Comparison of ENCODE assay signal across 15 cellular contexts in genomic region chr5:126757713-126758357, GRCh38. TPM values are rescaled to one million over a fixed set of nuclear protein-coding genes. Genes with fewer than 3 reads are reported as not detected.
DNase-seq lines count a peak whose midpoint lies in the region; ATAC-seq and TF ChIP-seq lines count a peak whose summit lies in the region.
"Had no signal": no experiment of that assay in that cellular context is flagged by ENCODE, and none has a peak within 500 bp of the region (broad histone marks: within the 10 kb centered on the region; RNA-seq: fewer than 3 reads in every experiment).

No MANE protein-coding gene starts in this region.

- H3K27me3 Mint-ChIP-seq in T-helper 17 cell (no peaks in the 10 kb centered on the region), immature natural killer cell (ENCODE audit: low read depth in 3 of 3) (peaks cover 2 to 7% (median 3%) of the 10 kb centered on the region in 3 donors), type B pancreatic cell (no peaks in the 10 kb centered on the region)

- peak; percentile 81 for DNase-seq in SIG-M5 treated with dmso at 0.1 percent for 504 hours (lab: John Stamatoyannopoulos, UW; ENCODE audit: unreplicated experiment)
- no peak for DNase-seq in SIG-M5 (lab: John Stamatoyannopoulos, UW)
- DNase-seq in HL-60 (ENCODE audit: low read depth in 1 of 2, low spot score in 1 of 2) = peak in 1 of 2 experiments; percentile 27
- DNase-seq in T-helper 17 cell = no peak
- no peak for DNase-seq in immature natural killer cell
- no peak for DNase-seq in left ventricle myocardium superior
- no peak for DNase-seq in posterior cingulate gyrus
- DNase-seq in type B pancreatic cell (ENCODE audit: extremely low spot score, unreplicated experiment) = no peak
- DNase-seq: 8988T; body of pancreas; effector CD8-positive, alpha-beta T cell; foreskin fibroblast; pancreas; T1000 had no signal

- no peak overlapping the region for H3K4me3 ChIP-seq in HL-60 (replicated peaks; ENCODE audit: insufficient read depth, low read length)
- H3K4me3 ChIP-seq: body of pancreas, pancreas, tibial nerve had no signal

- H3K9me3 Mint-ChIP-seq in immature natural killer cell (no peaks in the 10 kb centered on the region), type B pancreatic cell (no peaks in the 10 kb centered on the region)

- H3K4me1 Mint-ChIP-seq in T-helper 17 cell = peaks cover 14% of the 10 kb centered on the region
- H3K4me1 Mint-ChIP-seq in immature natural killer cell = peaks cover 10 to 22% of the 10 kb centered on the region in 2 donors
- H3K4me1 Mint-ChIP-seq in type B pancreatic cell (ENCODE audit: unreplicated experiment) = no peaks in the 10 kb centered on the region

- no peak for ATAC-seq in T-helper 17 cell
- no peak for ATAC-seq in left ventricle myocardium superior
- ATAC-seq: body of pancreas, pancreas had no signal

- no peaks in the 10 kb centered on the region for H3K27me3 ChIP-seq in HL-60 (ENCODE audit: insufficient read depth, poor library complexity, severe bottlenecking)
- H3K27me3 ChIP-seq: body of pancreas, pancreas, tibial nerve had no signal

- H3K9me3 ChIP-seq in T-helper 17 cell (ENCODE audit: control insufficient read depth, low read length, poor library complexity, severe bottlenecking) = no peaks in the 10 kb centered on the region
- H3K9me3 ChIP-seq: body of pancreas, pancreas, tibial nerve had no signal

- intact Hi-C loops in left ventricle myocardium superior (cut with micrococcal nuclease) (no loop called here), posterior cingulate gyrus (cut with DNase I) (no loop called here)

- H3K27ac Mint-ChIP-seq in T-helper 17 cell (peak overlapping the region; percentile 85), immature natural killer cell (peak overlapping the region in 5 of 6 donors; percentile 0 to 76 (median 9)), type B pancreatic cell (no peak overlapping the region)

- peak overlapping the region; percentile 94 for H3K27ac ChIP-seq in HL-60 (replicated peaks)
- H3K27ac ChIP-seq: body of pancreas, pancreas, tibial nerve had no signal

- TF ChIP-seq CTCF in HL-60 (IDR thresholded peaks at IDR 0.05; ENCODE audit: insufficient read depth, low read length) (no peak), type B pancreatic cell (conservative IDR thresholded peaks at IDR 0.05) (no peak)

- H3K4me3 Mint-ChIP-seq in T-helper 17 cell (peak overlapping the region; percentile 70), immature natural killer cell (peak overlapping the region; percentile 41 to 76 (median 61)), type B pancreatic cell (no peak overlapping the region)

- no peaks in the 10 kb centered on the region for H3K36me3 Mint-ChIP-seq in T-helper 17 cell (ENCODE audit: low read depth)
- H3K36me3 Mint-ChIP-seq in immature natural killer cell = no peaks in the 10 kb centered on the region
- H3K36me3 Mint-ChIP-seq in type B pancreatic cell = no peaks in the 10 kb centered on the region

RNA-seq across cellular contexts. Expression of gene LMNB1, which starts 19.1 kb away (rescaled TPM):
- 10 to 100 TPM; 21.6 to 22.2 TPM for total RNA-seq in T-helper 17 cell
- 10 to 100 TPM in 2 of 3 donors, 1 to 10 TPM in 1; 8.7 to 15.8 (median 10.6) TPM for polyA plus RNA-seq in immature natural killer cell
- 2.3 TPM for total RNA-seq in left ventricle myocardium superior
- total RNA-seq in type B pancreatic cell (ENCODE audit: low replicate concordance) = 46.8 and 149 TPM in 2 replicates
